8 cellular contexts compared by ENCODE assay signal in genomic region chr6:26232950-26233607, GRCh38.
DNase-seq lines count a peak whose midpoint lies in the region; ATAC-seq and TF ChIP-seq lines count a peak whose summit lies in the region.

No MANE protein-coding gene starts in this region.

- H3K36me3 ChIP-seq in esophagus muscularis mucosa (no peaks in the 10 kb centered on the region), prostate gland (no peaks in the 10 kb centered on the region)

- H3K4me3 Mint-ChIP-seq in activated CD8-positive, alpha-beta T cell treated with anti-CD3 and anti-CD28 coated beads for 36 hours = peak overlapping the region; percentile 75

- H3K9me3 Mint-ChIP-seq in activated CD8-positive, alpha-beta T cell treated with anti-CD3 and anti-CD28 coated beads for 36 hours = no peaks in the 10 kb centered on the region

- peaks cover 14% of the 10 kb centered on the region for H3K36me3 Mint-ChIP-seq in activated CD8-positive, alpha-beta T cell treated with anti-CD3 and anti-CD28 coated beads for 36 hours (ENCODE audit: low read depth)

- intact Hi-C loops in activated CD8-positive, alpha-beta T cell treated with anti-CD3 and anti-CD28 coated beads for 36 hours (cut with micrococcal nuclease) = loop anchor here (2.0 to 5.0 kb wide), 2 partner anchors 16 to 36 kb away; a partner anchor contains a TSS
- intact Hi-C loops in esophagus muscularis mucosa (cut with DNase I) = no loop called here
- intact Hi-C loops in prostate gland (cut with DNase I) = no loop called here

- H3K9me3 ChIP-seq in esophagus muscularis mucosa = no peaks in the 10 kb centered on the region
- H3K9me3 ChIP-seq in prostate gland = no peaks in the 10 kb centered on the region

- DNase-seq in activated CD8-positive, alpha-beta T cell treated with anti-CD3 and anti-CD28 coated beads for 36 hours = peak; percentile 75
- DNase-seq in esophagus muscularis mucosa (ENCODE audit: extremely low spot score) = no peak
- DNase-seq in prostate gland (ENCODE audit: low spot score) = no peak
- DNase-seq in 8988T = no peak
- DNase-seq in NCI-H2107 (lab: John Stamatoyannopoulos, UW) = no peak

- TF ChIP-seq CTCF in activated CD8-positive, alpha-beta T cell treated with anti-CD3 and anti-CD28 coated beads for 36 hours (IDR thresholded peaks at IDR 0.05) = no peak
- TF ChIP-seq CTCF in esophagus muscularis mucosa (IDR thresholded peaks at IDR 0.05) (no peak), prostate gland (IDR thresholded peaks at IDR 0.05) (no peak)

- H3K4me3 ChIP-seq in esophagus muscularis mucosa (peak overlapping the region; percentile 54 to 60 (median 57)), prostate gland (peak overlapping the region; percentile 36 to 42)

- H3K27me3 ChIP-seq in esophagus muscularis mucosa (peaks cover 0 to 71% (median 28%) of the 10 kb centered on the region in 4 donors), prostate gland (replicated peaks; ENCODE audit: insufficient read depth) (no peaks in the 10 kb centered on the region)

- POLR2A ChIA-PET in activated CD8-positive, alpha-beta T cell treated with anti-CD3 and anti-CD28 coated beads for 36 hours (lab: Charles Lee) = interaction anchor here (0.7 to 7.6 kb wide), 40 partner anchors 10 to 1603 kb away, joined by 3 to 351 read pairs (median 10); a partner anchor contains a TSS

- H3K27ac ChIP-seq in esophagus muscularis mucosa (replicated peaks in 1 of 4) (peak overlapping the region in 3 of 4 donors; percentile 83 to 87 (median 86)), prostate gland (peak overlapping the region; percentile 82 to 87)

- peak overlapping the region; percentile 99 for H3K27ac Mint-ChIP-seq in activated CD8-positive, alpha-beta T cell treated with anti-CD3 and anti-CD28 coated beads for 36 hours

- no peak for TF ChIP-seq EP300 in esophagus muscularis mucosa (IDR thresholded peaks at IDR 0.05)

- H3K4me1 ChIP-seq in esophagus muscularis mucosa (peaks cover 13 to 27% (median 24%) of the 10 kb centered on the region in 4 donors), prostate gland (replicated peaks) (no peaks in the 10 kb centered on the region)

- TF ChIP-seq POLR2A in esophagus muscularis mucosa (IDR thresholded peaks at IDR 0.05; ENCODE audit: low read depth) = no peak
- TF ChIP-seq POLR2A in prostate gland (IDR thresholded peaks at IDR 0.05) = no peak

- H3K27me3 Mint-ChIP-seq in activated CD8-positive, alpha-beta T cell treated with anti-CD3 and anti-CD28 coated beads for 36 hours = peaks cover 5% of the 10 kb centered on the region

- ATAC-seq in GM18498 (IDR thresholded peaks at IDR 0.05; ENCODE audit: unreplicated experiment) = peak; percentile 13
- peak; percentile 12 for ATAC-seq in HG03378 (IDR thresholded peaks at IDR 0.05; ENCODE audit: unreplicated experiment)
- peak; percentile 24 for ATAC-seq in activated CD8-positive, alpha-beta T cell treated with anti-CD3 and anti-CD28 coated beads for 36 hours
- no peak for ATAC-seq in HG03097 (IDR thresholded peaks at IDR 0.05; ENCODE audit: low FRiP score, unreplicated experiment)

- CTCF ChIA-PET in activated CD8-positive, alpha-beta T cell treated with anti-CD3 and anti-CD28 coated beads for 36 hours (lab: Charles Lee) = interaction anchor here (1.1 to 3.0 kb wide), 6 partner anchors 9 to 75 kb away, joined by 3 to 12 read pairs (median 6); a partner anchor contains a TSS

- WGBS in esophagus muscularis mucosa = 13% methylated on average over 31 of the region's 31 CpGs
- WGBS in prostate gland = 4% methylated on average over 31 of the region's 31 CpGs

- peaks cover 32% of the 10 kb centered on the region for H3K4me1 Mint-ChIP-seq in activated CD8-positive, alpha-beta T cell treated with anti-CD3 and anti-CD28 coated beads for 36 hours (ENCODE audit: low read depth)
